ENCODE assay signal across 32 cellular contexts in the genomic region with DNA sequence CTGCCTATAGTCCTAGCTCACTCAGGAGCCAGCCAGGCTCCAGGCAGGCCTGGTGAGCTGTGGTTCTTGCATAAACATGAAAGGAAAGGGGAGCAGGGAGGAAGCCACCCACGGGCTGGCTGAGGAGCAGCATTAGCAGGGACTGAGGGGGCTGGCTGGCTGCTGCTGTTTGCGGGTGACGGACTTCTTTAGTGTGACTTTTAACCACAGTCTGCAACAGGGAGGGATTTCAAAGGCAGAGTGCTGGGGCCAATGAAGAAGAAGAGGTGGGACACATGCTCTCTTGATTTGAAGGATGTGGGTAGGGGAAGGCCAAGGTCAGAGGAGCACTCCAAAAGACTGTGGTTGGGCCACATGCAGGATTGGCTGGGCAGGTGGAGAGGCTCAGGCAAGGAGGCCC.
"Had no signal": no experiment of that assay in that cellular context is flagged by ENCODE, and none has a peak within 500 bp of the region (broad histone marks: within the 10 kb centered on the region; RNA-seq: fewer than 3 reads in every experiment).

No MANE protein-coding gene starts in this region.

- DNase-seq: activated CD4-positive, alpha-beta memory T cell treated with anti-CD3 and anti-CD28 coated beads for 36 hours; activated CD4-positive, alpha-beta T cell treated with anti-CD3 and anti-CD28 coated beads, Interleukin-2, amount 10 ng/mL, durations not matched to agents 24 days and 14 days; activated CD4-positive, CD25-positive, alpha-beta regulatory T cell treated with anti-CD3 and anti-CD28 coated beads, Interleukin-2, amount 50 U/mL, for 72 hours; activated gamma-delta T cell treated with Interleukin-2 at 50 U/mL for 16 hours; activated T-cell treated with anti-CD3 and anti-CD28 coated beads, Interleukin-2, amount 50 U/mL, for 4 hours; adrenal gland; aorta; body of pancreas; dermis blood vessel endothelial cell; effector CD4-positive, alpha-beta T cell; esophagus squamous epithelium; hippocampal formation; kidney; left colon; mammary epithelial cell; naive B cell; nephron progenitor cell; retina; stimulated activated CD4-positive, alpha-beta T cell treated with anti-CD3 and anti-CD28 coated beads, Interleukin-12 subunit alpha, Interleukin-12 subunit beta, amount 100 ng/mL, for 4 hours; stimulated activated CD4-positive, alpha-beta T cell treated with anti-CD3 and anti-CD28 coated beads, Interleukin-4, amount 100 ng/mL, for 1 hour; stimulated activated naive CD8-positive, alpha-beta T cell treated with anti-CD3 and anti-CD28 coated beads, Interleukin-15, Interleukin-2, amounts not matched to agents 100 U/mL and 50 U/mL, for 24 hours; testis; trophoblast cell had no signal

- H3K36me3 ChIP-seq: adrenal gland, esophagus squamous epithelium, gastroesophageal sphincter, pancreas, prostate gland had no signal

- H3K4me1 ChIP-seq: adrenal gland, body of pancreas, esophagus squamous epithelium, gastroesophageal sphincter, pancreas, prostate gland, testis had no signal

- H3K9me3 ChIP-seq: adrenal gland, body of pancreas, esophagus squamous epithelium, gastroesophageal sphincter, pancreas, prostate gland, testis had no signal

- H3K36me3 Mint-ChIP-seq: activated CD4-positive, alpha-beta memory T cell treated with anti-CD3 and anti-CD28 coated beads for 36 hours; activated naive CD4-positive, alpha-beta T cell treated with anti-CD3 and anti-CD28 coated beads, Interleukin-2, amount 50 U/mL, for 72 hours; mesothelial cell of epicardium; naive B cell had no signal

- H3K4me1 Mint-ChIP-seq: activated CD4-positive, alpha-beta T cell treated with anti-CD3 and anti-CD28 coated beads, Interleukin-2, amount 10 ng/mL, durations not matched to agents 24 days and 14 days; activated T-helper 17 cell treated with anti-CD3 and anti-CD28 coated beads, Interleukin-2, amount 50 U/mL, for 72 hours; naive B cell had no signal

- ATAC-seq: activated naive CD4-positive, alpha-beta T cell treated with anti-CD3 and anti-CD28 coated beads, Interleukin-2, amount 50 U/mL, for 72 hours; activated T-cell treated with anti-CD3 and anti-CD28 coated beads, Interleukin-2, amount 50 U/mL, for 4 hours; activated T-helper 17 cell treated with anti-CD3 and anti-CD28 coated beads, Interleukin-2, amount 50 U/mL, for 72 hours; body of pancreas; gastroesophageal sphincter; left colon; pancreas; sciatic nerve; stimulated activated naive CD8-positive, alpha-beta T cell treated with anti-CD3 and anti-CD28 coated beads, Interleukin-15, Interleukin-2, amounts not matched to agents 100 U/mL and 50 U/mL, for 24 hours had no signal

- H3K4me3 ChIP-seq: adrenal gland, body of pancreas, esophagus squamous epithelium, gastroesophageal sphincter, pancreas, prostate gland, skin epidermis, testis had no signal

- H3K4me3 Mint-ChIP-seq: activated CD4-positive, alpha-beta memory T cell treated with anti-CD3 and anti-CD28 coated beads for 36 hours; activated CD4-positive, alpha-beta T cell treated with anti-CD3 and anti-CD28 coated beads, Interleukin-2, amount 10 ng/mL, durations not matched to agents 24 days and 14 days; activated T-cell treated with anti-CD3 and anti-CD28 coated beads, Interleukin-2, amount 50 U/mL, for 4 hours; activated T-helper 17 cell treated with anti-CD3 and anti-CD28 coated beads, Interleukin-2, amount 50 U/mL, for 72 hours; mesothelial cell of epicardium; naive B cell; nephron progenitor cell had no signal

- H3K9me3 Mint-ChIP-seq: activated CD4-positive, alpha-beta memory T cell treated with anti-CD3 and anti-CD28 coated beads for 36 hours; activated CD4-positive, alpha-beta T cell treated with anti-CD3 and anti-CD28 coated beads, Interleukin-2, amount 10 ng/mL, durations not matched to agents 24 days and 14 days; activated naive CD4-positive, alpha-beta T cell treated with anti-CD3 and anti-CD28 coated beads, Interleukin-2, amount 50 U/mL, for 72 hours; activated T-cell treated with anti-CD3 and anti-CD28 coated beads, Interleukin-2, amount 50 U/mL, for 4 hours; activated T-helper 17 cell treated with anti-CD3 and anti-CD28 coated beads, Interleukin-2, amount 50 U/mL, for 72 hours; mesothelial cell of epicardium; nephron progenitor cell had no signal

- H3K27ac Mint-ChIP-seq: activated CD4-positive, alpha-beta memory T cell treated with anti-CD3 and anti-CD28 coated beads for 36 hours; activated CD4-positive, alpha-beta T cell treated with anti-CD3 and anti-CD28 coated beads, Interleukin-2, amount 10 ng/mL, durations not matched to agents 24 days and 14 days; activated naive CD4-positive, alpha-beta T cell treated with anti-CD3 and anti-CD28 coated beads, Interleukin-2, amount 50 U/mL, for 72 hours; activated T-helper 17 cell treated with anti-CD3 and anti-CD28 coated beads, Interleukin-2, amount 50 U/mL, for 72 hours; mesothelial cell of epicardium; naive B cell; nephron progenitor cell had no signal

- H3K27me3 ChIP-seq: adrenal gland, body of pancreas, esophagus squamous epithelium, gastroesophageal sphincter, pancreas, testis had no signal

- H3K27ac ChIP-seq: adrenal gland, body of pancreas, esophagus squamous epithelium, gastroesophageal sphincter, pancreas, prostate gland, skin epidermis, testis, VCaP had no signal
